14 cellular contexts compared by ENCODE assay signal in genomic region chr11:61417670-61418069, GRCh38. TPM values are rescaled to one million over a fixed set of nuclear protein-coding genes. Genes with fewer than 3 reads are reported as not detected.
DNase-seq lines count a peak whose midpoint lies in the region; ATAC-seq, FAIRE-seq and TF ChIP-seq lines count a peak whose summit lies in the region.
"Had no signal": no experiment of that assay in that cellular context is flagged by ENCODE, and none has a peak within 500 bp of the region (broad histone marks: within the 10 kb centered on the region; RNA-seq: fewer than 3 reads in every experiment).

No MANE protein-coding gene starts in this region.

- no peaks in the 10 kb centered on the region for H3K27me3 ChIP-seq in Loucy (ENCODE audit: insufficient read depth, low read length, poor library complexity, severe bottlenecking)
- no peaks in the 10 kb centered on the region for H3K27me3 ChIP-seq in K562 (ENCODE audit: control insufficient read depth in 2 of 2, insufficient read depth in 2 of 2, low read length in 2 of 2)
- no peaks in the 10 kb centered on the region for H3K27me3 ChIP-seq in lower lobe of right lung (ENCODE audit: low read depth)
- no peaks in the 10 kb centered on the region for H3K27me3 ChIP-seq in tibial nerve
- H3K27me3 ChIP-seq: ascending aorta had no signal

- intact Hi-C loops in CD14-positive monocyte (cut with micrococcal nuclease) (loop anchor here in 1 of 2 donors (2.0 kb wide), 1 partner anchor 13 kb away; the partner anchor contains the start of gene SDHAF2), K562 (cut with micrococcal nuclease) (no loop called here), lower lobe of right lung (cut with DNase I) (no loop called here)

- peaks cover 89% of the 10 kb centered on the region for H3K36me3 ChIP-seq in Loucy (ENCODE audit: insufficient read depth, low read length)
- peaks cover 99% of the 10 kb centered on the region for H3K36me3 ChIP-seq in K562 (ENCODE audit: control insufficient read depth, insufficient read depth, low read length)
- peaks cover 100% of the 10 kb centered on the region for H3K36me3 ChIP-seq in lower lobe of right lung
- H3K36me3 ChIP-seq in tibial nerve, result peaks cover 0 to 100% (median 40%) of the 10 kb centered on the region in 3 donors

- in situ Hi-C loops in K562 (cut with MboI), result no loop called here

- TF ChIP-seq CTCF in CD14-positive monocyte (IDR thresholded peaks at IDR 0.05) (no peak), Loucy (conservative IDR thresholded peaks at IDR 0.05; ENCODE audit: low read length) (no peak), K562 (IDR thresholded peaks at IDR 0.05 in 2 of 3, conservative IDR thresholded peaks at IDR 0.05 in 1 of 3; ENCODE audit: insufficient read depth in 2 of 3, low read depth in 1 of 3, low read length in 3 of 3) (no peak), lower lobe of right lung (IDR thresholded peaks at IDR 0.05) (no peak), coronary artery (IDR thresholded peaks at IDR 0.05) (no peak), tibial nerve (IDR thresholded peaks at IDR 0.05) (no peak)

- H3K9me2 ChIP-seq in Loucy (replicated peaks; ENCODE audit: low read depth, low read length), result no peaks in the 10 kb centered on the region

- H3K9me3 Mint-ChIP-seq in CD14-positive monocyte, result no peaks in the 10 kb centered on the region

- H3K9me1 ChIP-seq in K562 (ENCODE audit: control insufficient read depth, insufficient read depth, low read length), result no peaks in the 10 kb centered on the region

- no peak for TF ChIP-seq EP300 in K562 (IDR thresholded peaks at IDR 0.05; ENCODE audit: low read length)
- TF ChIP-seq EP300 in tibial nerve (IDR thresholded peaks at IDR 0.05), result no peak

- no peaks in the 10 kb centered on the region for H3K9me3 ChIP-seq in Loucy (ENCODE audit: insufficient read depth, low read depth, low read length)
- H3K9me3 ChIP-seq in K562 (replicated peaks; ENCODE audit: control insufficient read depth, insufficient read depth, low read depth, low read length), result no peaks in the 10 kb centered on the region
- H3K9me3 ChIP-seq in lower lobe of right lung, result no peaks in the 10 kb centered on the region
- H3K9me3 ChIP-seq in tibial nerve, result no peaks in the 10 kb centered on the region
- H3K9me3 ChIP-seq: ascending aorta had no signal

- H3K4me1 ChIP-seq in Loucy (ENCODE audit: insufficient read depth, low read length, poor library complexity, severe bottlenecking), result peaks cover 13% of the 10 kb centered on the region
- H3K4me1 ChIP-seq in K562 (replicated peaks in 1 of 2; ENCODE audit: control insufficient read depth in 2 of 2, insufficient read depth in 2 of 2, low read length in 2 of 2), result peaks cover 0 to 2% of the 10 kb centered on the region in 2 experiments; a peak in 2 of 5 replicates
- H3K4me1 ChIP-seq in lower lobe of right lung, result no peaks in the 10 kb centered on the region
- peaks cover 0 to 22% (median 0%) of the 10 kb centered on the region in 4 donors for H3K4me1 ChIP-seq in tibial nerve
- H3K4me1 ChIP-seq: ascending aorta had no signal

- H3K4me3 ChIP-seq in Loucy (ENCODE audit: low read length, poor library complexity, severe bottlenecking) (no peak overlapping the region), K562 (no peak overlapping the region), lower lobe of right lung (no peak overlapping the region), coronary artery (no peak overlapping the region), tibial nerve (no peak overlapping the region)
- H3K4me3 ChIP-seq: ascending aorta had no signal

- ATAC-seq in K562 (no peak; the same call in 2 of the 3 replicates), lower lobe of right lung (peak; percentile 69 to 78), GM18517 (IDR thresholded peaks at IDR 0.05; ENCODE audit: unreplicated experiment) (no peak)

- H2AFZ ChIP-seq in Loucy (ENCODE audit: low read length), result no peak overlapping the region
- H2AFZ ChIP-seq in K562 (ENCODE audit: low read depth, low read length), result no peak overlapping the region

- H3K79me2 ChIP-seq in Loucy (ENCODE audit: insufficient read depth, low read length), result peaks cover 59% of the 10 kb centered on the region
- H3K79me2 ChIP-seq in K562 (ENCODE audit: control insufficient read depth, insufficient read depth, low read length), result peaks cover 48% of the 10 kb centered on the region

- TF ChIP-seq POLR2A in K562 (conservative IDR thresholded peaks at IDR 0.05), result no peak
- TF ChIP-seq POLR2A in tibial nerve (IDR thresholded peaks at IDR 0.05), result no peak

- CTCF ChIA-PET in K562 (lab: Yijun Ruan, JAX; ENCODE audit: low intra/inter-chr PET ratio), result no interaction called here

- no peak overlapping the region for H3K9ac ChIP-seq in Loucy (ENCODE audit: low read depth, low read length, poor library complexity, severe bottlenecking)
- H3K9ac ChIP-seq in K562 (ENCODE audit: insufficient read depth in 1 of 2, low read depth in 2 of 2, low read length in 2 of 2), result no peak overlapping the region

- no peaks in the 10 kb centered on the region for H3F3A ChIP-seq in Loucy (ENCODE audit: low read depth)

- H3K27ac Mint-ChIP-seq in CD14-positive monocyte, result peak overlapping the region; percentile 95 to 99 (median 97)

- H3K4me2 ChIP-seq in Loucy (ENCODE audit: low read depth, low read length, poor library complexity, severe bottlenecking) (peak overlapping the region; percentile 29), K562 (ENCODE audit: insufficient read depth, low read length) (no peak overlapping the region)

- 67% methylated on average over 2 of the region's 2 CpGs for WGBS in K562 (ENCODE audit: insufficient coverage, low coverage, missing lambda C conversion rate)
- WGBS in tibial nerve, 2 donors, result 72 to 74% methylated on average over 2 of the region's 2 CpGs

- no TSS peak for BruUV-seq in K562 (replicated peaks; lab: Mats Ljungman, UMichigan)

- POLR2A ChIA-PET in K562 (lab: Yijun Ruan, JAX), result interaction anchor here (0.6 to 1.6 kb wide), 8 partner anchors 8 to 636 kb away, joined by 3 to 7 read pairs (median 4); partner anchors contain the start of genes CPSF7 and SDHAF2

- peak; percentile 78 for DNase-seq in CD14-positive monocyte (ENCODE audit: low spot score)
- no peak for DNase-seq in K562 (ENCODE audit: extremely low read depth in 1 of 4, low spot score in 3 of 4)
- DNase-seq in lower lobe of right lung, result no peak
- no peak for DNase-seq in Kasumi-1 (lab: John Stamatoyannopoulos, UW)
- DNase-seq in coronary artery (ENCODE audit: low spot score), result no peak
- no peak for DNase-seq in tibial nerve (ENCODE audit: low spot score in 2 of 2)
- DNase-seq: NCI-H2171, right cardiac atrium, SHP77 had no signal

- H4K20me1 ChIP-seq in Loucy (ENCODE audit: insufficient read depth, low read length, poor library complexity, severe bottlenecking) (peaks cover 45% of the 10 kb centered on the region), K562 (replicated peaks; ENCODE audit: control insufficient read depth, insufficient read depth, low read length) (peaks cover 15% of the 10 kb centered on the region; the same call in 1 of the 2 replicates)

- FAIRE-seq in K562 (lab: Jason Lieb, UNC), result no peak
- FAIRE-seq: GM12892, HTR-8/SVneo had no signal

- peak overlapping the region; percentile 34; the same call in 2 of the 3 replicates for H3K27ac ChIP-seq in K562 (ENCODE audit: extremely low read depth, low read depth, low read length)
- H3K27ac ChIP-seq in lower lobe of right lung, result peak overlapping the region; percentile 53
- peak overlapping the region in 1 of 2 donors; percentile 30 for H3K27ac ChIP-seq in coronary artery
- no peak overlapping the region for H3K27ac ChIP-seq in tibial nerve
- H3K27ac ChIP-seq: ascending aorta had no signal

- H3K4me3 Mint-ChIP-seq in CD14-positive monocyte, result peak overlapping the region in 1 of 2 donors; percentile 75

- peaks cover 91 to 92% of the 10 kb centered on the region in 2 donors for H3K36me3 Mint-ChIP-seq in CD14-positive monocyte

- H3K4me1 Mint-ChIP-seq in CD14-positive monocyte, result peaks cover 23% of the 10 kb centered on the region

- TF ChIP-seq RAD21 in K562 (CRISPR knock-in tag; conservative IDR thresholded peaks at IDR 0.05 in 1 of 2, IDR thresholded peaks at IDR 0.05 in 1 of 2), result no peak

- peaks cover 0 to 1% (median 0%) of the 10 kb centered on the region in 3 donors for H3K27me3 Mint-ChIP-seq in CD14-positive monocyte (ENCODE audit: low read depth in 3 of 3)

RNA-seq across cellular contexts. Expression of gene CPSF7, which starts 12.1 kb away (rescaled TPM):
- 10 to 100 TPM; 12.5 to 20.1 TPM for polyA plus RNA-seq in CD14-positive monocyte
- 141 and 152 TPM in 2 replicates for total RNA-seq in K562 (2011; cell fraction: chromatin; rRNA removed; ENCODE audit: low replicate concordance)
- 67.6 and 78.9 TPM in 2 replicates for total RNA-seq in K562 (2011; cell fraction: nucleolus; rRNA removed)
- total RNA-seq in K562 (2011; cell fraction: nucleoplasm; rRNA removed), result 105 and 139 TPM in 2 replicates
- total RNA-seq in K562 (2014; rRNA removed), result 24.3 and 24.8 TPM in 2 replicates
- 45.1 and 45.5 TPM in 2 replicates for total RNA-seq in K562 (2014; rRNA removed; fragmentation: Illumina TruSeq; extraction: Trizol)
- total RNA-seq in K562 (2015; rRNA removed; fragmentation: Illumina TruSeq; extraction: Trizol), result 43.9 and 44.1 TPM in 2 replicates
- total RNA-seq in K562 (2021), result 82.9 and 84.6 TPM in 2 replicates
- polyA plus RNA-seq in K562 (2011; rRNA removed), result 37.5 and 60.4 TPM in 2 replicates
- polyA plus RNA-seq in K562 (2011; cell fraction: cytosol; rRNA removed), result 51.1 and 98.0 TPM in 2 replicates
- polyA plus RNA-seq in K562 (2011; cell fraction: nucleus; rRNA removed), result 121 and 160 TPM in 2 replicates
- 70.9 and 87.0 TPM in 2 replicates for polyA plus RNA-seq in K562 (2012)
- polyA plus RNA-seq in K562 (2014; fragmentation: Illumina TruSeq; extraction: Trizol), result 89.1 and 104 TPM in 2 replicates
- polyA plus RNA-seq in K562 (2014; fragmentation: Nextera tagmentation; extraction: Ambion mirVana), result 10 to 100 TPM; 14.8 to 46.8 TPM
- 42.4 and 45.7 TPM in 2 replicates for polyA plus RNA-seq in K562 (2014; rRNA removed)
- polyA minus RNA-seq in K562 (2011; rRNA and poly(A)+ RNA removed), result 45.5 and 47.8 TPM in 2 replicates
- 32.9 and 61.4 TPM in 2 replicates for polyA minus RNA-seq in K562 (2011; cell fraction: cytosol; rRNA and poly(A)+ RNA removed)
- 37.4 and 50.1 TPM in 2 replicates for polyA minus RNA-seq in K562 (2011; cell fraction: nucleus; rRNA and poly(A)+ RNA removed)
- total RNA-seq in lower lobe of right lung, result 69.8 TPM
- total RNA-seq in tibial nerve, result 10 to 100 TPM; 38.1 to 48.6 (median 44.7) TPM

RNA-seq across cellular contexts. Expression of gene SDHAF2, which starts 12.3 kb away (rescaled TPM):
- polyA plus RNA-seq in CD14-positive monocyte, result 10 to 100 TPM; 64.8 to 70.2 TPM
- 127 and 189 TPM in 2 replicates for total RNA-seq in K562 (2011; cell fraction: chromatin; rRNA removed; ENCODE audit: low replicate concordance)
- 134 and 143 TPM in 2 replicates for total RNA-seq in K562 (2011; cell fraction: nucleolus; rRNA removed)
- total RNA-seq in K562 (2011; cell fraction: nucleoplasm; rRNA removed), result 150 and 151 TPM in 2 replicates
- 27.6 and 51.6 TPM in 2 replicates for total RNA-seq in K562 (2014; rRNA removed)
- total RNA-seq in K562 (2014; rRNA removed; fragmentation: Illumina TruSeq; extraction: Trizol), result 23.1 and 24.9 TPM in 2 replicates
- 21.2 and 24.1 TPM in 2 replicates for total RNA-seq in K562 (2015; rRNA removed; fragmentation: Illumina TruSeq; extraction: Trizol)
- 34.8 and 39.4 TPM in 2 replicates for total RNA-seq in K562 (2021)
- polyA plus RNA-seq in K562 (2011; rRNA removed), result 82.2 and 86.3 TPM in 2 replicates
- 87.4 and 110 TPM in 2 replicates for polyA plus RNA-seq in K562 (2011; cell fraction: cytosol; rRNA removed)
- polyA plus RNA-seq in K562 (2011; cell fraction: nucleus; rRNA removed), result 55.5 and 62.3 TPM in 2 replicates
- 33.3 and 41.9 TPM in 2 replicates for polyA plus RNA-seq in K562 (2012)
- polyA plus RNA-seq in K562 (2014; fragmentation: Illumina TruSeq; extraction: Trizol), result 30.7 and 40.4 TPM in 2 replicates
- 100 to 1,000 TPM; 140 to 144 TPM for polyA plus RNA-seq in K562 (2014; fragmentation: Nextera tagmentation; extraction: Ambion mirVana)
- 48.0 and 55.9 TPM in 2 replicates for polyA plus RNA-seq in K562 (2014; rRNA removed)
- polyA minus RNA-seq in K562 (2011; rRNA and poly(A)+ RNA removed), result 66.7 and 73.9 TPM in 2 replicates
- 17.1 and 42.7 TPM in 2 replicates for polyA minus RNA-seq in K562 (2011; cell fraction: cytosol; rRNA and poly(A)+ RNA removed)
- 38.0 and 52.3 TPM in 2 replicates for polyA minus RNA-seq in K562 (2011; cell fraction: nucleus; rRNA and poly(A)+ RNA removed)
- total RNA-seq in lower lobe of right lung, result 35.2 TPM
- 10 to 100 TPM; 26.4 to 88.1 (median 70.3) TPM for total RNA-seq in tibial nerve

RNA-seq across cellular contexts. Expression of gene TMEM216, which starts 25.3 kb away (rescaled TPM):
- 10 to 100 TPM; 30.1 to 31.2 TPM for polyA plus RNA-seq in CD14-positive monocyte
- total RNA-seq in K562 (2011; cell fraction: chromatin; rRNA removed; ENCODE audit: low replicate concordance), result 14.6 and 18.4 TPM in 2 replicates
- 11.8 and 15.0 TPM in 2 replicates for total RNA-seq in K562 (2011; cell fraction: nucleolus; rRNA removed)
- total RNA-seq in K562 (2011; cell fraction: nucleoplasm; rRNA removed), result 17.7 and 22.4 TPM in 2 replicates
- total RNA-seq in K562 (2014; rRNA removed), result 4.9 and 7.1 TPM in 2 replicates
- total RNA-seq in K562 (2014; rRNA removed; fragmentation: Illumina TruSeq; extraction: Trizol), result 7.0 and 8.2 TPM in 2 replicates
- total RNA-seq in K562 (2015; rRNA removed; fragmentation: Illumina TruSeq; extraction: Trizol), result 8.0 and 8.3 TPM in 2 replicates
- 6.0 and 6.4 TPM in 2 replicates for total RNA-seq in K562 (2021)
- 22.1 and 22.5 TPM in 2 replicates for polyA plus RNA-seq in K562 (2011; rRNA removed)
- 26.0 and 28.2 TPM in 2 replicates for polyA plus RNA-seq in K562 (2011; cell fraction: cytosol; rRNA removed)
- polyA plus RNA-seq in K562 (2011; cell fraction: nucleus; rRNA removed), result 13.0 and 15.5 TPM in 2 replicates
- 7.9 and 11.7 TPM in 2 replicates for polyA plus RNA-seq in K562 (2012)
- polyA plus RNA-seq in K562 (2014; fragmentation: Illumina TruSeq; extraction: Trizol), result 11.8 and 12.4 TPM in 2 replicates
- polyA plus RNA-seq in K562 (2014; fragmentation: Nextera tagmentation; extraction: Ambion mirVana), result 10 to 100 TPM; 22.9 to 25.2 TPM
- polyA plus RNA-seq in K562 (2014; rRNA removed), result 8.8 and 11.3 TPM in 2 replicates
- polyA minus RNA-seq in K562 (2011; rRNA and poly(A)+ RNA removed), result 11.6 and 12.4 TPM in 2 replicates
- 3.5 and 4.0 TPM in 2 replicates for polyA minus RNA-seq in K562 (2011; cell fraction: cytosol; rRNA and poly(A)+ RNA removed)
- polyA minus RNA-seq in K562 (2011; cell fraction: nucleus; rRNA and poly(A)+ RNA removed), result 3.4 and 4.0 TPM in 2 replicates
- 11.9 TPM for total RNA-seq in lower lobe of right lung
- 10 to 100 TPM; 14.2 to 21.9 (median 14.6) TPM for total RNA-seq in tibial nerve

RNA-seq across cellular contexts. Expression of gene TMEM138, which starts 55.5 kb away (rescaled TPM):
- polyA plus RNA-seq in CD14-positive monocyte, result 10 to 100 TPM; 34.5 to 50.7 TPM
- total RNA-seq in K562 (2011; cell fraction: chromatin; rRNA removed; ENCODE audit: low replicate concordance), result 261 and 425 TPM in 2 replicates
- total RNA-seq in K562 (2011; cell fraction: nucleolus; rRNA removed), result 218 and 247 TPM in 2 replicates
- total RNA-seq in K562 (2011; cell fraction: nucleoplasm; rRNA removed), result 293 and 351 TPM in 2 replicates
- 23.2 and 26.4 TPM in 2 replicates for total RNA-seq in K562 (2014; rRNA removed)
- total RNA-seq in K562 (2014; rRNA removed; fragmentation: Illumina TruSeq; extraction: Trizol), result 55.8 and 58.0 TPM in 2 replicates
- total RNA-seq in K562 (2015; rRNA removed; fragmentation: Illumina TruSeq; extraction: Trizol), result 63.1 and 63.3 TPM in 2 replicates
- total RNA-seq in K562 (2021), result 56.2 and 70.1 TPM in 2 replicates
- 150 and 168 TPM in 2 replicates for polyA plus RNA-seq in K562 (2011; rRNA removed)
- 109 and 130 TPM in 2 replicates for polyA plus RNA-seq in K562 (2011; cell fraction: cytosol; rRNA removed)
- polyA plus RNA-seq in K562 (2011; cell fraction: nucleus; rRNA removed), result 205 and 226 TPM in 2 replicates
- polyA plus RNA-seq in K562 (2012), result 42.4 and 48.0 TPM in 2 replicates
- polyA plus RNA-seq in K562 (2014; fragmentation: Illumina TruSeq; extraction: Trizol), result 102 and 109 TPM in 2 replicates
- polyA plus RNA-seq in K562 (2014; fragmentation: Nextera tagmentation; extraction: Ambion mirVana), result 100 to 1,000 TPM; 127 to 146 TPM
- polyA plus RNA-seq in K562 (2014; rRNA removed), result 62.7 and 86.7 TPM in 2 replicates
- 81.9 and 101 TPM in 2 replicates for polyA minus RNA-seq in K562 (2011; rRNA and poly(A)+ RNA removed)
- 14.3 and 21.3 TPM in 2 replicates for polyA minus RNA-seq in K562 (2011; cell fraction: cytosol; rRNA and poly(A)+ RNA removed)
- 59.1 and 81.3 TPM in 2 replicates for polyA minus RNA-seq in K562 (2011; cell fraction: nucleus; rRNA and poly(A)+ RNA removed)
- 38.9 TPM for total RNA-seq in lower lobe of right lung
- 10 to 100 TPM; 20.5 to 31.4 (median 26.9) TPM for total RNA-seq in tibial nerve

RNA-seq across cellular contexts. Expression of gene CYB561A3, which starts 56.0 kb away (rescaled TPM):
- 100 to 1,000 TPM; 112 TPM for polyA plus RNA-seq in CD14-positive monocyte
- 84.8 and 201 TPM in 2 replicates for total RNA-seq in K562 (2011; cell fraction: chromatin; rRNA removed; ENCODE audit: low replicate concordance)
- 195 and 226 TPM in 2 replicates for total RNA-seq in K562 (2011; cell fraction: nucleolus; rRNA removed)
- total RNA-seq in K562 (2011; cell fraction: nucleoplasm; rRNA removed), result 160 and 163 TPM in 2 replicates
- total RNA-seq in K562 (2014; rRNA removed), result 29.2 and 42.5 TPM in 2 replicates
- 24.9 and 30.4 TPM in 2 replicates for total RNA-seq in K562 (2014; rRNA removed; fragmentation: Illumina TruSeq; extraction: Trizol)
- 36.9 and 37.6 TPM in 2 replicates for total RNA-seq in K562 (2015; rRNA removed; fragmentation: Illumina TruSeq; extraction: Trizol)
- total RNA-seq in K562 (2021), result 59.9 and 70.2 TPM in 2 replicates
- polyA plus RNA-seq in K562 (2011; rRNA removed), result 37.9 and 56.1 TPM in 2 replicates
- 82.7 and 149 TPM in 2 replicates for polyA plus RNA-seq in K562 (2011; cell fraction: cytosol; rRNA removed)
- polyA plus RNA-seq in K562 (2011; cell fraction: nucleus; rRNA removed), result 86.4 and 134 TPM in 2 replicates
- polyA plus RNA-seq in K562 (2012), result 57.1 and 64.6 TPM in 2 replicates
- polyA plus RNA-seq in K562 (2014; fragmentation: Illumina TruSeq; extraction: Trizol), result 70.2 and 78.9 TPM in 2 replicates
- polyA plus RNA-seq in K562 (2014; fragmentation: Nextera tagmentation; extraction: Ambion mirVana), result 10 to 100 TPM; 30.1 to 44.3 TPM
- polyA plus RNA-seq in K562 (2014; rRNA removed), result 43.0 and 46.7 TPM in 2 replicates
- polyA minus RNA-seq in K562 (2011; rRNA and poly(A)+ RNA removed), result 41.6 and 59.3 TPM in 2 replicates
- 30.1 and 37.2 TPM in 2 replicates for polyA minus RNA-seq in K562 (2011; cell fraction: cytosol; rRNA and poly(A)+ RNA removed)
- polyA minus RNA-seq in K562 (2011; cell fraction: nucleus; rRNA and poly(A)+ RNA removed), result 16.8 and 17.4 TPM in 2 replicates
- total RNA-seq in lower lobe of right lung, result 47.2 TPM
- total RNA-seq in tibial nerve, result 10 to 100 TPM; 44.2 to 68.2 (median 45.8) TPM

Comparison
In these comparisons a context has a peak if more than half of its experiments do, and no peak if none do; other contexts are left out.
1. ATAC-seq: peak in lower lobe of right lung (2 of 2); none in K562 (single experiment) and GM18517 (single experiment).
2. H3K27ac ChIP-seq: peak in K562 (single experiment) and lower lobe of right lung (single experiment); none in tibial nerve (0 of 4).